19 cellular contexts compared by ENCODE assay signal in the genomic region with DNA sequence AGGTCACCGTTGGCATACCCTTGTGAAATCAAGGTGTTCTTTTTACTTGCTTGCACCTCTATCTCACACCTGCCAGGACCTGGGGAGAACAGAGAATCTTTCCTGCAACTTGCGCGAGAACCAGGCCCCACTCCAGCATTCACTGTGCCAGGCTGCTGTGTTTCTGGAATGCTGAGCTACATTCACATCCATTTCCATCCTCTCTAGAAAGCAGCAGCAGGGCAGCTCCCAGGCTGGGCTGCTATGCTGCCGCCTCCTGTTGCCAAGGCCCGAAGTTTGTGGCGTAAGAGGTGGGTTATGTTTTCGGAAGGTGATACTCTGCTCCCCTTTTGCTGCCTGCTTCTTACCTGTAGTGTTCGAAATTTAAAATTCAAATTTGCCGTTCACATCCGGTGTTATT.
DNase-seq lines count a peak whose midpoint lies in the region; ATAC-seq, FAIRE-seq and TF ChIP-seq lines count a peak whose summit lies in the region.
"Had no signal": no experiment of that assay in that cellular context is flagged by ENCODE, and none has a peak within 500 bp of the region (broad histone marks: within the 10 kb centered on the region; RNA-seq: fewer than 3 reads in every experiment).

No MANE protein-coding gene starts in this region.

- no peak overlapping the region for H2BK15ac ChIP-seq in H1 (ENCODE audit: low read length)

- no peak overlapping the region for H3K9ac ChIP-seq in H1 (replicated peaks in 1 of 4; ENCODE audit: extremely low read depth in 1 of 4, low read depth in 3 of 4, low read length in 3 of 4)
- H3K9ac ChIP-seq: GM23248 had no signal

- H3K9me3 ChIP-seq in H1 (ENCODE audit: insufficient read depth in 2 of 2, low read depth in 1 of 2, low read length in 1 of 2) (no peaks in the 10 kb centered on the region), psoas muscle (no peaks in the 10 kb centered on the region)
- H3K9me3 ChIP-seq in naive thymus-derived CD4-positive, alpha-beta T cell (ENCODE audit: control insufficient read depth in 2 of 3, low read length in 3 of 3): no peaks in the 10 kb centered on the region
- H3K9me3 ChIP-seq: SJCRH30 had no signal

- no peak overlapping the region for H3K23ac ChIP-seq in H1 (ENCODE audit: insufficient read length)

- peak overlapping the region; percentile 69; the same call in 1 of the 2 replicates for H2BK12ac ChIP-seq in H1 (ENCODE audit: low read depth, low read length)

- TF ChIP-seq CTCF in H1 (IDR thresholded peaks at IDR 0.05; ENCODE audit: control extremely low read depth in 1 of 3, insufficient read depth in 1 of 3, low read depth in 1 of 3, low read length in 3 of 3): no peak
- no peak for TF ChIP-seq CTCF in psoas muscle (IDR thresholded peaks at IDR 0.05)

- 89% methylated on average over 10 of the region's 10 CpGs; no CpG with 5 or more reads in 1 of the 2 experiments for WGBS in H1 (ENCODE audit: extremely low coverage in 1 of 2, insufficient coverage in 1 of 2, insufficient read length in 1 of 2, insufficient replicate concordance in 2 of 2, low coverage in 1 of 2, low lambda C conversion rate in 2 of 2, missing lambda C conversion rate in 1 of 2), 2 experiments
- WGBS in psoas muscle, 3 donors: 89 to 90% (median 90%) methylated on average over 10 of the region's 10 CpGs

- DNase-seq in activated naive CD8-positive, alpha-beta T cell treated with anti-CD3 and anti-CD28 coated beads, Interleukin-2, amount 50 U/mL, for 24 hours: no peak
- DNase-seq in H1 (ENCODE audit: low read depth in 1 of 2, low spot score in 2 of 2) (no peak), iPS-NIHi11 (ENCODE audit: low spot score) (no peak), psoas muscle (no peak)
- DNase-seq in naive thymus-derived CD4-positive, alpha-beta T cell: no peak
- no peak for DNase-seq in activated CD8-positive, alpha-beta memory T cell treated with anti-CD3 and anti-CD28 coated beads, Interleukin-2, amount 10 ng/mL, durations not matched to agents 7 days and 5 days
- DNase-seq: DMS153, DND-41, GM23248, HCEC 1CT, NCI-H1048, NCI-H1417 treated with DMSO at 0.1 percent for 48 hours, NCI-H1694 treated with DMSO at 0.1 percent for 48 hours, NCI-H446 treated with DMSO at 0.1 percent for 48 hours, NCI-H526, PC-9, SJCRH30 had no signal

- H3K4me3 Mint-ChIP-seq in activated naive CD8-positive, alpha-beta T cell: no peak overlapping the region
- H3K4me3 Mint-ChIP-seq in activated naive CD8-positive, alpha-beta T cell treated with anti-CD3 and anti-CD28 coated beads, Interleukin-2, amount 50 U/mL, for 24 hours: no peak overlapping the region
- no peak overlapping the region for H3K4me3 Mint-ChIP-seq in naive thymus-derived CD4-positive, alpha-beta T cell
- H3K4me3 Mint-ChIP-seq in activated CD8-positive, alpha-beta memory T cell treated with anti-CD3 and anti-CD28 coated beads, Interleukin-2, amount 10 ng/mL, durations not matched to agents 7 days and 5 days: no peak overlapping the region

- no peak overlapping the region for H4K91ac ChIP-seq in H1 (replicated peaks; ENCODE audit: insufficient read length, low read length)

- H3K9me3 Mint-ChIP-seq in activated naive CD8-positive, alpha-beta T cell (ENCODE audit: low read depth): no peaks in the 10 kb centered on the region
- peaks cover under 1% of the 10 kb centered on the region for H3K9me3 Mint-ChIP-seq in activated naive CD8-positive, alpha-beta T cell treated with anti-CD3 and anti-CD28 coated beads, Interleukin-2, amount 50 U/mL, for 24 hours
- peaks cover 0 to 3% (median 0%) of the 10 kb centered on the region in 11 donors for H3K9me3 Mint-ChIP-seq in naive thymus-derived CD4-positive, alpha-beta T cell
- H3K9me3 Mint-ChIP-seq in activated CD8-positive, alpha-beta memory T cell treated with anti-CD3 and anti-CD28 coated beads, Interleukin-2, amount 10 ng/mL, durations not matched to agents 7 days and 5 days (ENCODE audit: low read depth): no peaks in the 10 kb centered on the region

- peaks cover 2% of the 10 kb centered on the region for H3K36me3 Mint-ChIP-seq in activated naive CD8-positive, alpha-beta T cell
- H3K36me3 Mint-ChIP-seq in activated naive CD8-positive, alpha-beta T cell treated with anti-CD3 and anti-CD28 coated beads, Interleukin-2, amount 50 U/mL, for 24 hours (ENCODE audit: low read depth): no peaks in the 10 kb centered on the region
- H3K36me3 Mint-ChIP-seq in naive thymus-derived CD4-positive, alpha-beta T cell: no peaks in the 10 kb centered on the region
- H3K36me3 Mint-ChIP-seq in activated CD8-positive, alpha-beta memory T cell treated with anti-CD3 and anti-CD28 coated beads, Interleukin-2, amount 10 ng/mL, durations not matched to agents 7 days and 5 days: no peaks in the 10 kb centered on the region

- no peaks in the 10 kb centered on the region for H3K23me2 ChIP-seq in H1 (ENCODE audit: low read depth, low read length)

- no peaks in the 10 kb centered on the region for H3K27me3 Mint-ChIP-seq in activated naive CD8-positive, alpha-beta T cell
- no peaks in the 10 kb centered on the region for H3K27me3 Mint-ChIP-seq in activated naive CD8-positive, alpha-beta T cell treated with anti-CD3 and anti-CD28 coated beads, Interleukin-2, amount 50 U/mL, for 24 hours
- H3K27me3 Mint-ChIP-seq in naive thymus-derived CD4-positive, alpha-beta T cell: peaks cover 0 to 6% (median 0%) of the 10 kb centered on the region in 5 donors
- H3K27me3 Mint-ChIP-seq in activated CD8-positive, alpha-beta memory T cell treated with anti-CD3 and anti-CD28 coated beads, Interleukin-2, amount 10 ng/mL, durations not matched to agents 7 days and 5 days: peaks cover 3% of the 10 kb centered on the region

- H3K79me2 ChIP-seq in H1 (ENCODE audit: control insufficient read depth in 1 of 2, insufficient read depth in 2 of 2, low read length in 2 of 2): no peaks in the 10 kb centered on the region

- H3K36me3 ChIP-seq in H1 (ENCODE audit: control insufficient read depth in 2 of 4, insufficient read depth in 4 of 4, low read length in 3 of 4): no peaks in the 10 kb centered on the region
- no peaks in the 10 kb centered on the region for H3K36me3 ChIP-seq in naive thymus-derived CD4-positive, alpha-beta T cell (ENCODE audit: control insufficient read depth in 2 of 3, insufficient read depth in 3 of 3, low read length in 3 of 3)
- no peaks in the 10 kb centered on the region for H3K36me3 ChIP-seq in psoas muscle (ENCODE audit: insufficient read depth in 1 of 2, low read depth in 1 of 2)
- H3K36me3 ChIP-seq: SJCRH30 had no signal

- H2BK120ac ChIP-seq in H1 (replicated peaks; ENCODE audit: low read depth, low read length): no peak overlapping the region

- H3K4me3 ChIP-seq in H1 (ENCODE audit: extremely low read depth in 1 of 4, insufficient read depth in 2 of 4, low read depth in 3 of 4, low read length in 4 of 4) (no peak overlapping the region), psoas muscle (no peak overlapping the region)
- no peak overlapping the region for H3K4me3 ChIP-seq in naive thymus-derived CD4-positive, alpha-beta T cell (ENCODE audit: low read length)
- H3K4me3 ChIP-seq: GM23248, PC-9, SJCRH30 had no signal

- no peak overlapping the region for H4K8ac ChIP-seq in H1 (ENCODE audit: extremely low read depth, insufficient read depth, low read length)

- H3K4me2 ChIP-seq in H1 (ENCODE audit: insufficient read depth in 1 of 2, low read depth in 2 of 2, low read length in 2 of 2): no peak overlapping the region
- H3K4me2 ChIP-seq: PC-9 had no signal

- H4K5ac ChIP-seq in H1 (ENCODE audit: insufficient read length, low read depth, low read length): no peak overlapping the region

- no peak for TF ChIP-seq EP300 in H1 (IDR thresholded peaks at IDR 0.05; ENCODE audit: borderline replicate concordance in 1 of 2, low read depth in 2 of 2, low read length in 2 of 2)

- no peak overlapping the region for H3K18ac ChIP-seq in H1 (ENCODE audit: extremely low read depth, low read length)

- H2BK20ac ChIP-seq in H1 (ENCODE audit: low read length): no peak overlapping the region

- no peak overlapping the region for H2AK5ac ChIP-seq in H1 (ENCODE audit: low read depth, low read length)

- H3K14ac ChIP-seq in H1 (ENCODE audit: insufficient read length): no peak overlapping the region

- FAIRE-seq in H1 (lab: Jason Lieb, UNC): no peak

- no peaks in the 10 kb centered on the region for H3K27me3 ChIP-seq in H1 (replicated peaks in 1 of 4; ENCODE audit: control insufficient read depth in 3 of 4, extremely low read depth in 1 of 4, insufficient read depth in 3 of 4, low read length in 3 of 4)
- no peaks in the 10 kb centered on the region for H3K27me3 ChIP-seq in naive thymus-derived CD4-positive, alpha-beta T cell (ENCODE audit: control insufficient read depth in 2 of 2, insufficient read depth in 2 of 2, low read length in 2 of 2)
- H3K27me3 ChIP-seq in psoas muscle (ENCODE audit: insufficient read depth in 3 of 3, low read length in 2 of 3): no peaks in the 10 kb centered on the region
- H3K27me3 ChIP-seq: SJCRH30 had no signal

- no peak overlapping the region for H3K56ac ChIP-seq in H1 (replicated peaks; ENCODE audit: insufficient read length, low read depth, low read length)

- TF ChIP-seq POLR2A in H1 (IDR thresholded peaks at IDR 0.05; ENCODE audit: control extremely low read depth in 1 of 2, low read depth in 2 of 2, low read length in 2 of 2): no peak

- intact Hi-C loops in naive thymus-derived CD4-positive, alpha-beta T cell (cut with micrococcal nuclease): loop anchor here (5.0 to 10.0 kb wide), 5 partner anchors 99 to 1804 kb away; partner anchors contain the start of genes BORA (in 1 of the 2) and MZT1 (in 1 of the 2)
- intact Hi-C loops in psoas muscle (cut with DNase I): no loop called here

- peak overlapping the region; percentile 22 for H3K27ac Mint-ChIP-seq in activated naive CD8-positive, alpha-beta T cell
- H3K27ac Mint-ChIP-seq in activated naive CD8-positive, alpha-beta T cell treated with anti-CD3 and anti-CD28 coated beads, Interleukin-2, amount 50 U/mL, for 24 hours: no peak overlapping the region
- H3K27ac Mint-ChIP-seq in naive thymus-derived CD4-positive, alpha-beta T cell: peak overlapping the region in 6 of 9 donors; percentile 1 to 97 (median 51)
- H3K27ac Mint-ChIP-seq in activated CD8-positive, alpha-beta memory T cell treated with anti-CD3 and anti-CD28 coated beads, Interleukin-2, amount 10 ng/mL, durations not matched to agents 7 days and 5 days: no peak overlapping the region

- 0 out of 2 replicates have a peak overlapping the region, but pooled peaks have one; percentile 57 for H2AFZ ChIP-seq in H1 (ENCODE audit: low read length)
- H2AFZ ChIP-seq: GM23248, PC-9 had no signal

- no peak overlapping the region for H3K27ac ChIP-seq in H1 (ENCODE audit: low read depth, low read length)
- H3K27ac ChIP-seq in naive thymus-derived CD4-positive, alpha-beta T cell (ENCODE audit: low read depth, low read length): no peak overlapping the region
- no peak overlapping the region for H3K27ac ChIP-seq in psoas muscle
- H3K27ac ChIP-seq: GM23248, PC-9, SJCRH30 had no signal

- no peak for ATAC-seq in activated naive CD8-positive, alpha-beta T cell treated with anti-CD3 and anti-CD28 coated beads, Interleukin-2, amount 50 U/mL, for 24 hours
- no peak for ATAC-seq in naive thymus-derived CD4-positive, alpha-beta T cell
- no peak for ATAC-seq in activated CD8-positive, alpha-beta memory T cell treated with anti-CD3 and anti-CD28 coated beads, Interleukin-2, amount 10 ng/mL, durations not matched to agents 7 days and 5 days
- no peak for ATAC-seq in psoas muscle
- ATAC-seq: Right ventricle myocardium inferior had no signal

- CTCF ChIA-PET in H1 (lab: Charles Lee; ENCODE audit: partially characterized antibody): no interaction called here
- CTCF ChIA-PET in naive thymus-derived CD4-positive, alpha-beta T cell (lab: Charles Lee): interaction anchor here (0.6 kb wide), 1 partner anchor 547 kb away, joined by 3 read pairs; no protein-coding TSS in a partner anchor
- CTCF ChIA-PET in activated CD8-positive, alpha-beta memory T cell treated with anti-CD3 and anti-CD28 coated beads, Interleukin-2, amount 10 ng/mL, durations not matched to agents 7 days and 5 days (lab: Charles Lee): no interaction called here

- POLR2A ChIA-PET in H1 (lab: Charles Lee; ENCODE audit: partially characterized antibody): no interaction called here
- POLR2A ChIA-PET in naive thymus-derived CD4-positive, alpha-beta T cell (lab: Charles Lee): no interaction called here

- no peaks in the 10 kb centered on the region for H3K79me1 ChIP-seq in H1 (ENCODE audit: low read depth, low read length)

- no peak overlapping the region for H2BK5ac ChIP-seq in H1 (ENCODE audit: low read depth, low read length)

- no peaks in the 10 kb centered on the region for H4K20me1 ChIP-seq in H1 (replicated peaks in 1 of 2; ENCODE audit: control insufficient read depth in 1 of 2, insufficient read depth in 2 of 2, low read length in 2 of 2)

- TF ChIP-seq RAD21 in H1 (IDR thresholded peaks at IDR 0.05 in 1 of 2, conservative IDR thresholded peaks at IDR 0.05 in 1 of 2; ENCODE audit: low read depth in 2 of 2, low read length in 2 of 2): no peak; a peak in 1 of 4 replicates

- H3K4me1 Mint-ChIP-seq in activated naive CD8-positive, alpha-beta T cell (ENCODE audit: low read depth): peaks cover 22% of the 10 kb centered on the region
- H3K4me1 Mint-ChIP-seq in activated naive CD8-positive, alpha-beta T cell treated with anti-CD3 and anti-CD28 coated beads, Interleukin-2, amount 50 U/mL, for 24 hours: peaks cover 16% of the 10 kb centered on the region
- peaks cover 9 to 32% (median 25%) of the 10 kb centered on the region in 7 donors for H3K4me1 Mint-ChIP-seq in naive thymus-derived CD4-positive, alpha-beta T cell
- H3K4me1 Mint-ChIP-seq in activated CD8-positive, alpha-beta memory T cell treated with anti-CD3 and anti-CD28 coated beads, Interleukin-2, amount 10 ng/mL, durations not matched to agents 7 days and 5 days: peaks cover 15% of the 10 kb centered on the region

- H3K4me1 ChIP-seq in H1 (replicated peaks in 1 of 4; ENCODE audit: control insufficient read depth in 3 of 4, insufficient read depth in 4 of 4, low read length in 3 of 4) (no peaks in the 10 kb centered on the region), psoas muscle (no peaks in the 10 kb centered on the region)
- H3K4me1 ChIP-seq in naive thymus-derived CD4-positive, alpha-beta T cell (ENCODE audit: control insufficient read depth in 2 of 2, insufficient read depth in 2 of 2, low read length in 2 of 2): peaks cover 0 to 13% of the 10 kb centered on the region in 2 donors
- H3K4me1 ChIP-seq: SJCRH30 had no signal

- no peak overlapping the region for H3K4ac ChIP-seq in H1 (replicated peaks; ENCODE audit: insufficient read length, low read depth, low read length)

Comparison
In these comparisons a context has a peak if more than half of its experiments do, and no peak if none do; other contexts are left out.
1. H3K27ac Mint-ChIP-seq: peak in activated naive CD8-positive, alpha-beta T cell (single experiment) and naive thymus-derived CD4-positive, alpha-beta T cell (6 of 9); none in activated naive CD8-positive, alpha-beta T cell treated with anti-CD3 and anti-CD28 coated beads, Interleukin-2, amount 50 U/mL, for 24 hours (single experiment) and activated CD8-positive, alpha-beta memory T cell treated with anti-CD3 and anti-CD28 coated beads, Interleukin-2, amount 10 ng/mL, durations not matched to agents 7 days and 5 days (single experiment).
2. intact Hi-C loops: an anchor here in naive thymus-derived CD4-positive, alpha-beta T cell (5.0 to 10.0 kb wide); none called in psoas muscle.